Comparison of ENCODE assay signal across 1 cellular context in the genomic region with DNA sequence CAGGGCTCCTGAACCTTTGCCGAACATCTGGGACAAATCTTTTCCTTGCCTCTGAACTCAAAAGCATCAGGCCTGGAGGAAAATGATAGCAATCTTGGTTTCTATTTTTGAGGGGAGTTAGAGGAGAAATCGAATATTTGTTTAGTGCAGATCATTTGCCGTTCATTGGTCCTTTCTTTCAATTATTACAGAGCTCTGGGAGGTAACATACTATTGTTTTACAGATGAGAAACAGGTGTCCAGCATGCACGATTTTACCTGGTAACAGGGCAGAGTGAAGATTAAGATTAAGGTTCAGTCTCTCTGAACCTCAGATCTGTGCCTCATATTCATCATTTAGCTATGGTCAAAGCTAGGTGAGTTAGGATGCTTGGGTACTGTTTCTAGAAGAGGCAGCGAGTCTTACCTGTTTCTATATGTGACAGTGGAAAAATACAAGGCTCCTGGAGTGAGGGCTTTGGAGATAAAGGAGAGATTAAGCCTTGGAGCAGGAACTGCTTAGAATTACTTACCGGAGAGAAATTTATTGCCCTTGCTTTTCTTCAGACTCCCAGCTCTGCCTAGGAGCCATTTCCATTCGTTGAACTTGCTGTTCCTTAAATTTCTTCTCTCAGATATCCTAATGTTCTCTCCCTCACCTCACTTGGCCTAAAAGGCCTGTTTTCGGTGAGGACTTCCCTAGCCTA.
TF ChIP-seq lines count a peak whose summit lies in the region.

No MANE protein-coding gene starts in this region.

TF ChIP-seq in neural cell, 6 proteins besides CTCF, POLR2A, EP300 and RAD21 (continued from another document):
- TF ChIP-seq, protein P1, sequence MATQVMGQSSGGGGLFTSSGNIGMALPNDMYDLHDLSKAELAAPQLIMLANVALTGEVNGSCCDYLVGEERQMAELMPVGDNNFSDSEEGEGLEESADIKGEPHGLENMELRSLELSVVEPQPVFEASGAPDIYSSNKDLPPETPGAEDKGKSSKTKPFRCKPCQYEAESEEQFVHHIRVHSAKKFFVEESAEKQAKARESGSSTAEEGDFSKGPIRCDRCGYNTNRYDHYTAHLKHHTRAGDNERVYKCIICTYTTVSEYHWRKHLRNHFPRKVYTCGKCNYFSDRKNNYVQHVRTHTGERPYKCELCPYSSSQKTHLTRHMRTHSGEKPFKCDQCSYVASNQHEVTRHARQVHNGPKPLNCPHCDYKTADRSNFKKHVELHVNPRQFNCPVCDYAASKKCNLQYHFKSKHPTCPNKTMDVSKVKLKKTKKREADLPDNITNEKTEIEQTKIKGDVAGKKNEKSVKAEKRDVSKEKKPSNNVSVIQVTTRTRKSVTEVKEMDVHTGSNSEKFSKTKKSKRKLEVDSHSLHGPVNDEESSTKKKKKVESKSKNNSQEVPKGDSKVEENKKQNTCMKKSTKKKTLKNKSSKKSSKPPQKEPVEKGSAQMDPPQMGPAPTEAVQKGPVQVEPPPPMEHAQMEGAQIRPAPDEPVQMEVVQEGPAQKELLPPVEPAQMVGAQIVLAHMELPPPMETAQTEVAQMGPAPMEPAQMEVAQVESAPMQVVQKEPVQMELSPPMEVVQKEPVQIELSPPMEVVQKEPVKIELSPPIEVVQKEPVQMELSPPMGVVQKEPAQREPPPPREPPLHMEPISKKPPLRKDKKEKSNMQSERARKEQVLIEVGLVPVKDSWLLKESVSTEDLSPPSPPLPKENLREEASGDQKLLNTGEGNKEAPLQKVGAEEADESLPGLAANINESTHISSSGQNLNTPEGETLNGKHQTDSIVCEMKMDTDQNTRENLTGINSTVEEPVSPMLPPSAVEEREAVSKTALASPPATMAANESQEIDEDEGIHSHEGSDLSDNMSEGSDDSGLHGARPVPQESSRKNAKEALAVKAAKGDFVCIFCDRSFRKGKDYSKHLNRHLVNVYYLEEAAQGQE (IDR thresholded peaks at IDR 0.05; ENCODE audit: borderline replicate concordance): no peak
- no peak for TF ChIP-seq MXI1 (conservative IDR thresholded peaks at IDR 0.05; ENCODE audit: poor library complexity, severe bottlenecking)
